Comparison of ENCODE assay signal across 8 cellular contexts in genomic region chr15:66704019-66704782, GRCh38. TPM values are rescaled to one million over a fixed set of nuclear protein-coding genes. Genes with fewer than 3 reads are reported as not detected.
DNase-seq lines count a peak whose midpoint lies in the region; ATAC-seq and TF ChIP-seq lines count a peak whose summit lies in the region.

No MANE protein-coding gene starts in this region.

- H3K9me3 ChIP-seq in thoracic aorta, result no peaks in the 10 kb centered on the region

- no peaks in the 10 kb centered on the region for H3K36me3 ChIP-seq in thoracic aorta

- ATAC-seq in thoracic aorta (ENCODE audit: insufficient number of reproducible peaks, low FRiP score, low read depth) (no peak), GM21390 (IDR thresholded peaks at IDR 0.05; ENCODE audit: unreplicated experiment) (no peak)

- H3K27me3 Mint-ChIP-seq in activated naive CD4-positive, alpha-beta T cell treated with anti-CD3 and anti-CD28 coated beads, Interleukin-2, amount 50 U/mL, for 24 hours, result peaks cover 9% of the 10 kb centered on the region

- no peak for TF ChIP-seq CTCF in thoracic aorta (IDR thresholded peaks at IDR 0.05)

- H3K9me3 Mint-ChIP-seq in activated naive CD4-positive, alpha-beta T cell treated with anti-CD3 and anti-CD28 coated beads, Interleukin-2, amount 50 U/mL, for 24 hours, result no peaks in the 10 kb centered on the region

- H3K36me3 Mint-ChIP-seq in activated naive CD4-positive, alpha-beta T cell treated with anti-CD3 and anti-CD28 coated beads, Interleukin-2, amount 50 U/mL, for 24 hours, result no peaks in the 10 kb centered on the region

- peaks cover 22 to 51% of the 10 kb centered on the region in 2 donors for H3K4me1 ChIP-seq in thoracic aorta (ENCODE audit: control insufficient read depth in 1 of 2, low read depth in 2 of 2)

- peak overlapping the region; percentile 84 for H3K4me3 ChIP-seq in thoracic aorta

- H3K4me1 Mint-ChIP-seq in activated naive CD4-positive, alpha-beta T cell treated with anti-CD3 and anti-CD28 coated beads, Interleukin-2, amount 50 U/mL, for 24 hours, result peaks cover 21% of the 10 kb centered on the region

- DNase-seq in activated CD8-positive, alpha-beta memory T cell treated with anti-CD3 and anti-CD28 coated beads for 24 hours, result peak; percentile 60
- DNase-seq in activated CD8-positive, alpha-beta memory T cell treated with anti-CD3 and anti-CD28 coated beads, Interleukin-2, amount 50 U/mL, for 4 hours, result no peak
- DNase-seq in thoracic aorta (ENCODE audit: low spot score) (no peak), hippocampal formation (lab: John Stamatoyannopoulos, UW) (no peak), ureter (ENCODE audit: low spot score) (no peak)

- no peaks in the 10 kb centered on the region for H3K27me3 ChIP-seq in layer of hippocampus (ENCODE audit: control insufficient read depth, insufficient read depth, low read length)
- no peaks in the 10 kb centered on the region for H3K27me3 ChIP-seq in thoracic aorta (replicated peaks; ENCODE audit: insufficient read depth)

- peak overlapping the region; percentile 46 for H3K27ac ChIP-seq in layer of hippocampus (ENCODE audit: low read depth, low read length)
- H3K27ac ChIP-seq in thoracic aorta, result peak overlapping the region; percentile 75 to 90

- H3K4me3 Mint-ChIP-seq in activated naive CD4-positive, alpha-beta T cell treated with anti-CD3 and anti-CD28 coated beads, Interleukin-2, amount 50 U/mL, for 24 hours, result peak overlapping the region; percentile 80

- peak overlapping the region; percentile 35 for H3K27ac Mint-ChIP-seq in activated naive CD4-positive, alpha-beta T cell treated with anti-CD3 and anti-CD28 coated beads, Interleukin-2, amount 50 U/mL, for 24 hours

RNA-seq across cellular contexts. Expression of gene SMAD6, which starts 2.2 kb away (rescaled TPM):
- total RNA-seq in thoracic aorta, result 100 to 1,000 TPM in 1 of 2 donors, 10 to 100 TPM in 1; 73.3 to 113 TPM
- total RNA-seq in ureter, result 17.4 TPM
